In the genomic region with DNA sequence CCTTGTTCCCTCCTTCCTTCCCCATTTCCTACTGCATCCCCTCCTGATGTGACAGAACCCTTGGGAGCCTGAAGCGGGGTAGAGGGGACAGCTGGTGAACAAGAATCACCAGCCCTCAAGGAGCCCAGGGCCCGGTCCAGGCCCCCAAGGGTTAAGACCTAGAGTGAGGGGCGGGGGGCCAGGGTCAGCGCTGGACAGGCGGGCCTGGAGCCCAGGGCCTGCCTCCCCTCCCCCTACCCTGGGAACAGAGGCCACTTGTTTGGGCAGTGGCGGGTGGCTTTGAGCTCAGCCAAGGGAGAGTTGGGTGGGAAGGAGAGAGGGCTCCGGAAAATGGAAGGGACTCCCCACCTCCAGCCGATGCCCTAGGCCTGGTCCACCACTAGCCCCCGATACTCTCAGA, we compare ENCODE assay signal across 13 cellular contexts. TPM values are rescaled to one million over a fixed set of nuclear protein-coding genes. Genes with fewer than 3 reads are reported as not detected.
DNase-seq lines count a peak whose midpoint lies in the region; TF ChIP-seq lines count a peak whose summit lies in the region.
"Had no signal": no experiment of that assay in that cellular context is flagged by ENCODE, and none has a peak within 500 bp of the region (broad histone marks: within the 10 kb centered on the region; RNA-seq: fewer than 3 reads in every experiment).

No MANE protein-coding gene starts in this region.

- no peaks in the 10 kb centered on the region for H3K27me3 Mint-ChIP-seq in activated CD4-positive, alpha-beta T cell treated with anti-CD3 and anti-CD28 coated beads, Interleukin-2, amount 10 ng/mL, durations not matched to agents 24 days and 14 days

- intact Hi-C loops in PC-9 (cut with micrococcal nuclease; ENCODE audit: unreplicated experiment), result no loop called here
- intact Hi-C loops in activated CD4-positive, alpha-beta T cell treated with anti-CD3 and anti-CD28 coated beads, Interleukin-2, amount 10 ng/mL, durations not matched to agents 24 days and 14 days (cut with micrococcal nuclease), result no loop called here

- no peak for TF ChIP-seq CTCF in PC-9 (conservative IDR thresholded peaks at IDR 0.05)
- no peak for TF ChIP-seq CTCF in hepatocyte (IDR thresholded peaks at IDR 0.05; ENCODE audit: poor library complexity)

- H3K4me1 Mint-ChIP-seq in activated CD4-positive, alpha-beta T cell treated with anti-CD3 and anti-CD28 coated beads, Interleukin-2, amount 10 ng/mL, durations not matched to agents 24 days and 14 days, result peaks cover 26% of the 10 kb centered on the region

- H3K9me3 ChIP-seq in BLaER1, result no peaks in the 10 kb centered on the region
- no peaks in the 10 kb centered on the region for H3K9me3 ChIP-seq in PC-9 (ENCODE audit: insufficient read depth, low read depth)
- H3K9me3 ChIP-seq in hepatocyte (ENCODE audit: low read depth), result no peaks in the 10 kb centered on the region
- H3K9me3 ChIP-seq: prostate gland, thoracic aorta had no signal

- no peaks in the 10 kb centered on the region for H3K9me3 Mint-ChIP-seq in activated CD4-positive, alpha-beta T cell treated with anti-CD3 and anti-CD28 coated beads, Interleukin-2, amount 10 ng/mL, durations not matched to agents 24 days and 14 days

- no peak overlapping the region for H3K4me3 Mint-ChIP-seq in activated CD4-positive, alpha-beta T cell treated with anti-CD3 and anti-CD28 coated beads, Interleukin-2, amount 10 ng/mL, durations not matched to agents 24 days and 14 days

- H3K27me3 ChIP-seq in BLaER1, result no peaks in the 10 kb centered on the region
- no peaks in the 10 kb centered on the region for H3K27me3 ChIP-seq in PC-9 (ENCODE audit: insufficient read depth, low read depth)
- H3K27me3 ChIP-seq in hepatocyte, result no peaks in the 10 kb centered on the region

- no peak overlapping the region for H3K27ac Mint-ChIP-seq in activated CD4-positive, alpha-beta T cell treated with anti-CD3 and anti-CD28 coated beads, Interleukin-2, amount 10 ng/mL, durations not matched to agents 24 days and 14 days

- H2AFZ ChIP-seq in PC-9 (no peak overlapping the region), hepatocyte (no peak overlapping the region)
- H2AFZ ChIP-seq: GM23248 had no signal

- no peaks in the 10 kb centered on the region for H3K36me3 ChIP-seq in BLaER1
- peaks cover 6% of the 10 kb centered on the region; the same call in 1 of the 2 replicates for H3K36me3 ChIP-seq in PC-9 (ENCODE audit: low read depth)
- H3K36me3 ChIP-seq in hepatocyte (replicated peaks; ENCODE audit: insufficient read depth, low read depth), result no peaks in the 10 kb centered on the region
- H3K36me3 ChIP-seq: prostate gland, thoracic aorta had no signal

- H3K9me2 ChIP-seq in PC-9 (ENCODE audit: insufficient read depth) (no peaks in the 10 kb centered on the region), hepatocyte (replicated peaks; ENCODE audit: insufficient read depth) (no peaks in the 10 kb centered on the region)

- POLR2A ChIA-PET in PC-9 (lab: Charles Lee; ENCODE audit: unreplicated experiment), result no interaction called here

- CTCF ChIA-PET in PC-9 (lab: Charles Lee), result no interaction called here

- 88% methylated on average over 6 of the region's 9 CpGs for WGBS in hepatocyte (ENCODE audit: low lambda C conversion rate, missing lambda C conversion rate)

- H3K9ac ChIP-seq in BLaER1, result no peak overlapping the region
- H3K9ac ChIP-seq: GM23248 had no signal

- BruUV-seq in PC-9 (replicated peaks; lab: Mats Ljungman, UMichigan), result no TSS peak

- peaks cover 34% of the 10 kb centered on the region for H3F3A ChIP-seq in PC-9 (ENCODE audit: insufficient read depth, low read depth)

- H3K4me1 ChIP-seq in BLaER1 (peaks cover 65% of the 10 kb centered on the region), PC-9 (replicated peaks; ENCODE audit: insufficient read depth) (peaks cover 26% of the 10 kb centered on the region), hepatocyte (ENCODE audit: insufficient read depth) (peaks cover 38% of the 10 kb centered on the region)

- H4K20me1 ChIP-seq in BLaER1 (peaks cover 44% of the 10 kb centered on the region), PC-9 (ENCODE audit: insufficient read depth) (peaks cover 3% of the 10 kb centered on the region; the same call in 1 of the 2 replicates), hepatocyte (ENCODE audit: insufficient read depth, poor library complexity, severe bottlenecking) (no peaks in the 10 kb centered on the region)

- H3K4me2 ChIP-seq in BLaER1 (peak overlapping the region; percentile 36; the same call in 1 of the 2 replicates), PC-9 (no peak overlapping the region; the same call in 1 of the 2 replicates), hepatocyte (peak overlapping the region; percentile 98)

- H3K79me2 ChIP-seq in PC-9 (ENCODE audit: low read depth) (peaks cover 47% of the 10 kb centered on the region), hepatocyte (peaks cover 50% of the 10 kb centered on the region)

- H3K4me3 ChIP-seq in BLaER1 (no peak overlapping the region), PC-9 (peak overlapping the region; percentile 96; the same call in 1 of the 2 replicates), hepatocyte (no peak overlapping the region)
- H3K4me3 ChIP-seq: GM23248, prostate gland, thoracic aorta had no signal

- H3K27ac ChIP-seq in BLaER1, result no peak overlapping the region
- H3K27ac ChIP-seq in PC-9, result no peak overlapping the region
- H3K27ac ChIP-seq in hepatocyte, result peak overlapping the region; percentile 35
- H3K27ac ChIP-seq: GM23248, prostate gland, thoracic aorta had no signal

- DNase-seq in PC-9, result no peak
- no peak for DNase-seq in hepatocyte (ENCODE audit: low spot score)
- DNase-seq in occipital lobe (lab: John Stamatoyannopoulos, UW), result peak; percentile 56
- no peak for DNase-seq in activated CD4-positive, alpha-beta T cell treated with anti-CD3 and anti-CD28 coated beads, Interleukin-2, amount 10 ng/mL, durations not matched to agents 24 days and 14 days
- no peak for DNase-seq in NCI-H146 (lab: John Stamatoyannopoulos, UW)
- no peak for DNase-seq in effector CD4-positive, alpha-beta T cell
- no peak for DNase-seq in stimulated activated CD8-positive, alpha-beta memory T cell treated with anti-CD3 and anti-CD28 coated beads, Interleukin-4, amount 100 ng/mL, for 48 hours
- DNase-seq: activated gamma-delta T cell, GM23248, NCI-H2081 had no signal

- no peaks in the 10 kb centered on the region for H3K36me3 Mint-ChIP-seq in activated CD4-positive, alpha-beta T cell treated with anti-CD3 and anti-CD28 coated beads, Interleukin-2, amount 10 ng/mL, durations not matched to agents 24 days and 14 days (ENCODE audit: low read depth)

RNA-seq across cellular contexts. Expression of a gene that starts 2.1 kb away (rescaled TPM):
- total RNA-seq in PC-9 (2021), result 151 and 184 TPM in 2 replicates
- total RNA-seq in hepatocyte, result 86.9 and 118 TPM in 2 replicates
- 53.2 and 60.2 TPM in 2 replicates for polyA plus RNA-seq in hepatocyte
- total RNA-seq in occipital lobe, result 19.3 TPM
- 76.9 and 81.5 TPM in 2 replicates for total RNA-seq in activated CD4-positive, alpha-beta T cell treated with anti-CD3 and anti-CD28 coated beads, Interleukin-2, amount 10 ng/mL, durations not matched to agents 24 days and 14 days

RNA-seq across cellular contexts. Expression of a gene that starts 43.8 kb away (rescaled TPM):
- total RNA-seq in PC-9 (2021), result 145 and 184 TPM in 2 replicates
- 290 and 390 TPM in 2 replicates for total RNA-seq in hepatocyte
- polyA plus RNA-seq in hepatocyte, result 575 and 686 TPM in 2 replicates
- total RNA-seq in occipital lobe, result 20.4 TPM
- total RNA-seq in activated CD4-positive, alpha-beta T cell treated with anti-CD3 and anti-CD28 coated beads, Interleukin-2, amount 10 ng/mL, durations not matched to agents 24 days and 14 days, result 16.3 and 17.2 TPM in 2 replicates
